Comparison of ENCODE assay signal across 33 cellular contexts in the genomic region with DNA sequence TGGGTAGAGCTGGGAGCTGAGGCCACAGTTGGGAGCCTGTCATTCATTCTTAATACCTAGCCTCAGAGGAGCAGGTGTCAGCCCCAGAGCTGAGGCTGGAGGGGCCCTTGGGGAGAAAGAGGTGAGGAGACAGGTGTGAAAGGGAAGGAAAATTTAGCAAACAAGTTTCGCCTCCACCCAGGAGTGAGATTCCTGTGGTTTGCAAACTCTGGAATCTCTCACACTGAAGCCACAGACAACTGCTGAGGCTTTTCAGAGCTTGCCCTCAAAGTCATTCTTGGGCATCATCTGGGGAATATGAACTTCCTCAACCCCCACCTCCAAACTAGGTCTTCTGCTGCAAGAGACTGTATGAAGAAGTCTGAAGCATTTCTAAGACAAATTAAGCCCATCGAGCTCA.
"Had no signal": no experiment of that assay in that cellular context is flagged by ENCODE, and none has a peak within 500 bp of the region (broad histone marks: within the 10 kb centered on the region; RNA-seq: fewer than 3 reads in every experiment).

No MANE protein-coding gene starts in this region.

- H3K27me3 Mint-ChIP-seq: activated B cell treated with CpG ODN at 0.5 μM for 24 hours; activated CD8-positive, alpha-beta T cell treated with anti-CD3 and anti-CD28 coated beads for 36 hours; activated naive CD4-positive, alpha-beta T cell treated with anti-CD3 and anti-CD28 coated beads, Interleukin-2, amount 50 U/mL, for 24 hours; activated naive CD8-positive, alpha-beta T cell treated with anti-CD3 and anti-CD28 coated beads, Interleukin-2, amount 10 ng/mL, durations not matched to agents 7 days and 5 days had no signal

- H3K36me3 ChIP-seq: adrenal gland, Peyer's patch had no signal

- H3K27ac Mint-ChIP-seq: activated B cell treated with CpG ODN at 0.5 μM for 24 hours; activated CD8-positive, alpha-beta T cell treated with anti-CD3 and anti-CD28 coated beads for 36 hours; activated naive CD4-positive, alpha-beta T cell treated with anti-CD3 and anti-CD28 coated beads, Interleukin-2, amount 50 U/mL, for 24 hours; activated naive CD8-positive, alpha-beta T cell treated with anti-CD3 and anti-CD28 coated beads, Interleukin-2, amount 10 ng/mL, durations not matched to agents 7 days and 5 days; activated T-helper 2 cell treated with anti-CD3 and anti-CD28 coated beads, Interferon-gamma antibody, Interleukin-2, Interleukin-4, amounts not matched to agents 10 μg/mL and 5 μg/mL and 100 μg/mL, durations not matched to agents 14 hours and 24 hours and 36 hours had no signal

- DNase-seq: activated B cell treated with CpG ODN at 0.5 μM for 24 hours; activated CD4-positive, alpha-beta T cell treated with anti-CD3 and anti-CD28 coated beads for 4 hours; activated CD4-positive, CD25-positive, alpha-beta regulatory T cell treated with anti-CD3 and anti-CD28 coated beads, Interleukin-2, amount 50 U/mL, for 72 hours; activated CD8-positive, alpha-beta T cell treated with anti-CD3 and anti-CD28 coated beads for 36 hours; activated gamma-delta T cell; activated naive CD4-positive, alpha-beta T cell treated with Interleukin-2 at 50 U/mL for 16 hours; activated naive CD8-positive, alpha-beta T cell treated with anti-CD3 and anti-CD28 coated beads, Interleukin-2, amount 10 ng/mL, durations not matched to agents 7 days and 5 days; activated T-cell treated with anti-CD3 and anti-CD28 coated beads, Interleukin-2, amount 50 U/mL, for 1 hour; adrenal gland; anterior cingulate cortex; NCI-H1092 treated with DMSO at 0.1 percent for 48 hours; NCI-H1417; NCI-H146; NCI-H187; NCI-H2029 treated with DMSO at 0.1 percent for 48 hours; NCI-H2107; NCI-H2171; NCI-H510A; NCI-H526; NCI-H748 treated with DMSO at 0.1 percent for 48 hours; NK-92 treated with Interleukin-12 subunit alpha and Interleukin-12 subunit beta, amount 100 ng/mL, for 24 hours; PC-3; Peyer's patch; RPMI8226; SHP77 treated with DMSO at 0.1 percent for 48 hours; SW 1271; T-helper 1 cell; T-helper 2 cell; T-helper 9 cell had no signal

- H3K27ac ChIP-seq: adrenal gland, Peyer's patch, VCaP had no signal

- H3K9me3 ChIP-seq: adrenal gland, Peyer's patch had no signal

- H3K9me3 Mint-ChIP-seq: activated B cell treated with CpG ODN at 0.5 μM for 24 hours; activated CD8-positive, alpha-beta T cell treated with anti-CD3 and anti-CD28 coated beads for 36 hours; activated naive CD4-positive, alpha-beta T cell treated with anti-CD3 and anti-CD28 coated beads, Interleukin-2, amount 50 U/mL, for 24 hours had no signal

- H3K4me1 Mint-ChIP-seq: activated B cell treated with CpG ODN at 0.5 μM for 24 hours; activated naive CD4-positive, alpha-beta T cell treated with anti-CD3 and anti-CD28 coated beads, Interleukin-2, amount 50 U/mL, for 24 hours; activated naive CD8-positive, alpha-beta T cell treated with anti-CD3 and anti-CD28 coated beads, Interleukin-2, amount 10 ng/mL, durations not matched to agents 7 days and 5 days had no signal

- H3K27me3 ChIP-seq: adrenal gland, Peyer's patch had no signal

- H3K36me3 Mint-ChIP-seq: activated naive CD4-positive, alpha-beta T cell treated with anti-CD3 and anti-CD28 coated beads, Interleukin-2, amount 50 U/mL, for 24 hours; activated naive CD8-positive, alpha-beta T cell treated with anti-CD3 and anti-CD28 coated beads, Interleukin-2, amount 10 ng/mL, durations not matched to agents 7 days and 5 days had no signal

- H3K4me3 ChIP-seq: adrenal gland, K562, Peyer's patch had no signal

- H3K4me1 ChIP-seq: adrenal gland, Peyer's patch had no signal

- H3K4me3 Mint-ChIP-seq: activated B cell treated with CpG ODN at 0.5 μM for 24 hours; activated CD8-positive, alpha-beta T cell treated with anti-CD3 and anti-CD28 coated beads for 36 hours; activated naive CD4-positive, alpha-beta T cell treated with anti-CD3 and anti-CD28 coated beads, Interleukin-2, amount 50 U/mL, for 24 hours; activated naive CD8-positive, alpha-beta T cell treated with anti-CD3 and anti-CD28 coated beads, Interleukin-2, amount 10 ng/mL, durations not matched to agents 7 days and 5 days had no signal
